Comparison of ENCODE assay signal across 1 cellular context in genomic region chr7:26497801-26498596, GRCh38.
TF ChIP-seq lines count a peak whose summit lies in the region.

No MANE protein-coding gene starts in this region.

TF ChIP-seq in K562, 482 proteins besides CTCF, POLR2A, EP300 and RAD21 (continued from another document and continues in another):
- TF ChIP-seq CREB3 (tag; conservative IDR thresholded peaks at IDR 0.05; ENCODE audit: low read depth) = 0 out of 2 replicates have a peak, but pooled peaks have one; percentile 49
- no peak for TF ChIP-seq HEY1 (CRISPR knock-in tag; IDR thresholded peaks at IDR 0.05; ENCODE audit: borderline replicate concordance)
- TF ChIP-seq LEF1 (IDR thresholded peaks at IDR 0.05) = 0 out of 2 replicates have a peak, but pooled peaks have one; percentile 19
- TF ChIP-seq TFE3 (CRISPR knock-in tag; IDR thresholded peaks at IDR 0.05) = peak; percentile 83
- TF ChIP-seq UBTF (IDR thresholded peaks at IDR 0.05; ENCODE audit: borderline replicate concordance in 1 of 2, low read depth in 2 of 2, low read length in 2 of 2) = 0 out of 4 replicates have a peak, but pooled peaks of 1 of the 2 experiments have one; percentile 46
- TF ChIP-seq USF1 (CRISPR knock-in tag; IDR thresholded peaks at IDR 0.05) = peak; percentile 76
- no peak for TF ChIP-seq CREB3L1 (IDR thresholded peaks at IDR 0.05; ENCODE audit: borderline replicate concordance, low read depth)
- TF ChIP-seq USF2 (CRISPR knock-in tag; IDR thresholded peaks at IDR 0.05) = peak; percentile 89
- peak; percentile 41; the same call in 1 of the 2 replicates for TF ChIP-seq CXXC5 (CRISPR knock-in tag; IDR thresholded peaks at IDR 0.05)
- TF ChIP-seq VEZF1 (CRISPR knock-in tag; IDR thresholded peaks at IDR 0.05) = peak; percentile 16; the same call in 1 of the 2 replicates
- TF ChIP-seq CTBP1 (IDR thresholded peaks at IDR 0.05; ENCODE audit: borderline replicate concordance) = 0 out of 2 replicates have a peak, but pooled peaks have one; percentile 19
- TF ChIP-seq EHMT2 (IDR thresholded peaks at IDR 0.05) = no peak
- no peak for TF ChIP-seq ZNF407 (IDR thresholded peaks at IDR 0.05; ENCODE audit: low read depth)
- no peak for TF ChIP-seq NR2C2 (CRISPR knock-in tag; IDR thresholded peaks at IDR 0.05)
- TF ChIP-seq NR2C2 (tag; IDR thresholded peaks at IDR 0.05) = peak; percentile 51
